ENCODE assay signal across 2 cellular contexts in the genomic region with DNA sequence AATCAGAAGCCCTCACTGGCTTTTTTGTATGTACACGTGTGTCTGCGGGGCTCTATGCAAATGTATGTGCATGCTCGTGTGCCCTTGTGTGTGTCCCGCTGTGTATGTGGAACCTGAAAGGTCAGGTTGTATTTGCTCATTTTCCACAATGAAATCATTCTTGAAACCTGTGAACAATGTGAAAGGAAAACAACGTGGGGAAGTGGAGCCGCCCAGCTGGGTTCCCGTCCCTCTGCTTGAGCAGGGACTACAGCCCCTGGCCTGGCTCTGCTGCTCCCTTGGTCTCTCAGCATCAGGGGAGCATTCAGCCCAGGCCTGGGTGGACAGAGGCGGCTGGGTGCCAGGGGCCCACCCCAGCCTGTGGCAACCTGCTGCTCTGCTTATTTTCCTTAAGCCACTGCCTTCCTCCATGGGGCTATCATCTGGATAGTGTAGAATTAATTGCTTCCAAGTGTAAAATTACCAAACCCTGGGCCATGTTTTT.
TF ChIP-seq lines count a peak whose summit lies in the region.

No MANE protein-coding gene starts in this region.

TF ChIP-seq in SK-N-SH, 30 proteins besides CTCF, POLR2A, EP300 and RAD21 (continued from another document):
- TF ChIP-seq, protein P1, sequence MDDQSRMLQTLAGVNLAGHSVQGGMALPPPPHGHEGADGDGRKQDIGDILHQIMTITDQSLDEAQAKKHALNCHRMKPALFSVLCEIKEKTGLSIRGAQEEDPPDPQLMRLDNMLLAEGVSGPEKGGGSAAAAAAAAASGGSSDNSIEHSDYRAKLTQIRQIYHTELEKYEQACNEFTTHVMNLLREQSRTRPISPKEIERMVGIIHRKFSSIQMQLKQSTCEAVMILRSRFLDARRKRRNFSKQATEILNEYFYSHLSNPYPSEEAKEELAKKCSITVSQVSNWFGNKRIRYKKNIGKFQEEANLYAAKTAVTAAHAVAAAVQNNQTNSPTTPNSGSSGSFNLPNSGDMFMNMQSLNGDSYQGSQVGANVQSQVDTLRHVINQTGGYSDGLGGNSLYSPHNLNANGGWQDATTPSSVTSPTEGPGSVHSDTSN (IDR thresholded peaks at IDR 0.05): no peak
- TF ChIP-seq, protein P2, sequence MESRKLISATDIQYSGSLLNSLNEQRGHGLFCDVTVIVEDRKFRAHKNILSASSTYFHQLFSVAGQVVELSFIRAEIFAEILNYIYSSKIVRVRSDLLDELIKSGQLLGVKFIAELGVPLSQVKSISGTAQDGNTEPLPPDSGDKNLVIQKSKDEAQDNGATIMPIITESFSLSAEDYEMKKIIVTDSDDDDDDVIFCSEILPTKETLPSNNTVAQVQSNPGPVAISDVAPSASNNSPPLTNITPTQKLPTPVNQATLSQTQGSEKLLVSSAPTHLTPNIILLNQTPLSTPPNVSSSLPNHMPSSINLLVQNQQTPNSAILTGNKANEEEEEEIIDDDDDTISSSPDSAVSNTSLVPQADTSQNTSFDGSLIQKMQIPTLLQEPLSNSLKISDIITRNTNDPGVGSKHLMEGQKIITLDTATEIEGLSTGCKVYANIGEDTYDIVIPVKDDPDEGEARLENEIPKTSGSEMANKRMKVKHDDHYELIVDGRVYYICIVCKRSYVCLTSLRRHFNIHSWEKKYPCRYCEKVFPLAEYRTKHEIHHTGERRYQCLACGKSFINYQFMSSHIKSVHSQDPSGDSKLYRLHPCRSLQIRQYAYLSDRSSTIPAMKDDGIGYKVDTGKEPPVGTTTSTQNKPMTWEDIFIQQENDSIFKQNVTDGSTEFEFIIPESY (IDR thresholded peaks at IDR 0.05; ENCODE audit: borderline replicate concordance, low read depth): no peak
- no peak for TF ChIP-seq FOXM1 (IDR thresholded peaks at IDR 0.05; ENCODE audit: low read depth)
- TF ChIP-seq GATA2 (CRISPR knock-in tag; IDR thresholded peaks at IDR 0.05): no peak
- no peak for TF ChIP-seq SMC3 (IDR thresholded peaks at IDR 0.05; ENCODE audit: low read depth, low read length)
- no peak for TF ChIP-seq POLR2AphosphoS5 (IDR thresholded peaks at IDR 0.05; ENCODE audit: low read depth, low read length)

TF ChIP-seq in SK-N-SH treated with all-trans-retinoic acid at 6 μM for 48 hours, 23 proteins besides CTCF, POLR2A, EP300 and RAD21 (continued from another document):
- TF ChIP-seq, protein P3, sequence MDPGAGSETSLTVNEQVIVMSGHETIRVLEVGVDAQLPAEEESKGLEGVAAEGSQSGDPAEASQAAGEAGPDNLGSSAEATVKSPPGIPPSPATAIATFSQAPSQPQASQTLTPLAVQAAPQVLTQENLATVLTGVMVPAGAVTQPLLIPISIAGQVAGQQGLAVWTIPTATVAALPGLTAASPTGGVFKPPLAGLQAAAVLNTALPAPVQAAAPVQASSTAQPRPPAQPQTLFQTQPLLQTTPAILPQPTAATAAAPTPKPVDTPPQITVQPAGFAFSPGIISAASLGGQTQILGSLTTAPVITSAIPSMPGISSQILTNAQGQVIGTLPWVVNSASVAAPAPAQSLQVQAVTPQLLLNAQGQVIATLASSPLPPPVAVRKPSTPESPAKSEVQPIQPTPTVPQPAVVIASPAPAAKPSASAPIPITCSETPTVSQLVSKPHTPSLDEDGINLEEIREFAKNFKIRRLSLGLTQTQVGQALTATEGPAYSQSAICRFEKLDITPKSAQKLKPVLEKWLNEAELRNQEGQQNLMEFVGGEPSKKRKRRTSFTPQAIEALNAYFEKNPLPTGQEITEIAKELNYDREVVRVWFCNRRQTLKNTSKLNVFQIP (CRISPR knock-in tag; IDR thresholded peaks at IDR 0.05; ENCODE audit: borderline replicate concordance, low read depth): no peak
- TF ChIP-seq ISL1 (CRISPR knock-in tag; IDR thresholded peaks at IDR 0.05) (no peak), RARB (CRISPR knock-in tag; IDR thresholded peaks at IDR 0.05) (no peak), ARNTL (CRISPR knock-in tag; IDR thresholded peaks at IDR 0.05; ENCODE audit: borderline replicate concordance, low read depth) (no peak), ESRRG (CRISPR knock-in tag; IDR thresholded peaks at IDR 0.05) (no peak), BACH2 (CRISPR knock-in tag; IDR thresholded peaks at IDR 0.05; ENCODE audit: borderline replicate concordance) (no peak), ZFP3 (CRISPR knock-in tag; IDR thresholded peaks at IDR 0.05) (no peak), ZNF565 (CRISPR knock-in tag; conservative IDR thresholded peaks at IDR 0.05; ENCODE audit: low read depth) (no peak), TCF4 (CRISPR knock-in tag; IDR thresholded peaks at IDR 0.05; ENCODE audit: borderline replicate concordance) (no peak), PPARA (CRISPR knock-in tag; IDR thresholded peaks at IDR 0.05; ENCODE audit: borderline replicate concordance) (no peak), SNAI2 (CRISPR knock-in tag; IDR thresholded peaks at IDR 0.05) (no peak), GLIS3 (CRISPR knock-in tag; IDR thresholded peaks at IDR 0.05) (no peak)
- TF ChIP-seq, protein P4, sequence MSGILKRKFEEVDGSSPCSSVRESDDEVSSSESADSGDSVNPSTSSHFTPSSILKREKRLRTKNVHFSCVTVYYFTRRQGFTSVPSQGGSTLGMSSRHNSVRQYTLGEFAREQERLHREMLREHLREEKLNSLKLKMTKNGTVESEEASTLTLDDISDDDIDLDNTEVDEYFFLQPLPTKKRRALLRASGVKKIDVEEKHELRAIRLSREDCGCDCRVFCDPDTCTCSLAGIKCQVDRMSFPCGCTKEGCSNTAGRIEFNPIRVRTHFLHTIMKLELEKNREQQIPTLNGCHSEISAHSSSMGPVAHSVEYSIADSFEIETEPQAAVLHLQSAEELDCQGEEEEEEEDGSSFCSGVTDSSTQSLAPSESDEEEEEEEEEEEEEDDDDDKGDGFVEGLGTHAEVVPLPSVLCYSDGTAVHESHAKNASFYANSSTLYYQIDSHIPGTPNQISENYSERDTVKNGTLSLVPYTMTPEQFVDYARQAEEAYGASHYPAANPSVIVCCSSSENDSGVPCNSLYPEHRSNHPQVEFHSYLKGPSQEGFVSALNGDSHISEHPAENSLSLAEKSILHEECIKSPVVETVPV (CRISPR knock-in tag; IDR thresholded peaks at IDR 0.05): no peak
- TF ChIP-seq, protein P5, sequence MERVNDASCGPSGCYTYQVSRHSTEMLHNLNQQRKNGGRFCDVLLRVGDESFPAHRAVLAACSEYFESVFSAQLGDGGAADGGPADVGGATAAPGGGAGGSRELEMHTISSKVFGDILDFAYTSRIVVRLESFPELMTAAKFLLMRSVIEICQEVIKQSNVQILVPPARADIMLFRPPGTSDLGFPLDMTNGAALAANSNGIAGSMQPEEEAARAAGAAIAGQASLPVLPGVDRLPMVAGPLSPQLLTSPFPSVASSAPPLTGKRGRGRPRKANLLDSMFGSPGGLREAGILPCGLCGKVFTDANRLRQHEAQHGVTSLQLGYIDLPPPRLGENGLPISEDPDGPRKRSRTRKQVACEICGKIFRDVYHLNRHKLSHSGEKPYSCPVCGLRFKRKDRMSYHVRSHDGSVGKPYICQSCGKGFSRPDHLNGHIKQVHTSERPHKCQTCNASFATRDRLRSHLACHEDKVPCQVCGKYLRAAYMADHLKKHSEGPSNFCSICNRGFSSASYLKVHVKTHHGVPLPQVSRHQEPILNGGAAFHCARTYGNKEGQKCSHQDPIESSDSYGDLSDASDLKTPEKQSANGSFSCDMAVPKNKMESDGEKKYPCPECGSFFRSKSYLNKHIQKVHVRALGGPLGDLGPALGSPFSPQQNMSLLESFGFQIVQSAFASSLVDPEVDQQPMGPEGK (CRISPR knock-in tag; IDR thresholded peaks at IDR 0.05; ENCODE audit: borderline replicate concordance): no peak
TF ChIP-seq in SK-N-SH treated with all-trans-retinoic acid at 6 μM for 48 hours: peak in this region for 0.
